1 cellular context compared by ENCODE assay signal in the genomic region with DNA sequence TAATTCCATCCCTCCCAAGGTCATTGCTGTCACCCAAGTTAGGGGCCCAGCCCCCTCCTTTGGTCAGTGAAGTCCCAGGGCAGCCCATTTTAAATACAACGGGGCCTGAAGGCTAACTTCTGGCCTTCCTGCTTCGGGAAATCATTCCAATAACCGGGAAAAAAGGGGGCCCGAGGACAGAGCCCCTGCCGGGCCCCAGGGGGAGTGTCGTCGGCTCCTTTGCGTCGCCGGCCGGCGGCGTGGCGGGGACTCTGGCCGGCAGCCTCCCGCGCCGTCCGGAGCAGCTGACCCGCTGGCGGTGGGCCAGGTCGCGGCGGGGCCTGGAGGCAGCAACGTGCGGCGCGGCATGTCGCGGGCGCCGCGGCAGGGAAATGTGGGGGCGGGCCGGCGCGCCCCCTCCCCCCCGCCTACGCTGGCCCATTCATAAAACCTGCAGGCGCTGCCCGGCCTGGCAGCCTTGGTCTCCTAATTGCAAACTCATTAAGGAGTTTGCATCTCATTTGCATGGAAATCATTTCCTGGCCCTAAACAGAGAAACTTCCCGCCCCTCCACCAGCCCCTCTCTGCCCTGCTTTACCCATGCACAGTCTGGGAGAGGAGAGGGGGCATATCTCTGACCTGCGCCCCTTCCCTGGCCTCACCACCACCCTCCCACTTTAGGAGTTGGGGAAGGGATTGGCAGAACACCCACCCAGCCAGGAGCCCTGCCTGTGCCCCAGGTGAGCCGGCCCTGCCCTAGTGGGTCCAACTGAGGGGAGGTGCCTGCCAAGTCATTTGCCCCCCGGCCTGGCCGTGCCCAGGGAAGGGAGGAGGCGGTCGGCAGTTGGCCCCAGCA.
TF ChIP-seq lines count a peak whose summit lies in the region.

No MANE protein-coding gene starts in this region.

TF ChIP-seq in K562, 482 proteins besides CTCF, POLR2A, EP300 and RAD21 (continued from another document and continues in another):
- TF ChIP-seq, protein P1, sequence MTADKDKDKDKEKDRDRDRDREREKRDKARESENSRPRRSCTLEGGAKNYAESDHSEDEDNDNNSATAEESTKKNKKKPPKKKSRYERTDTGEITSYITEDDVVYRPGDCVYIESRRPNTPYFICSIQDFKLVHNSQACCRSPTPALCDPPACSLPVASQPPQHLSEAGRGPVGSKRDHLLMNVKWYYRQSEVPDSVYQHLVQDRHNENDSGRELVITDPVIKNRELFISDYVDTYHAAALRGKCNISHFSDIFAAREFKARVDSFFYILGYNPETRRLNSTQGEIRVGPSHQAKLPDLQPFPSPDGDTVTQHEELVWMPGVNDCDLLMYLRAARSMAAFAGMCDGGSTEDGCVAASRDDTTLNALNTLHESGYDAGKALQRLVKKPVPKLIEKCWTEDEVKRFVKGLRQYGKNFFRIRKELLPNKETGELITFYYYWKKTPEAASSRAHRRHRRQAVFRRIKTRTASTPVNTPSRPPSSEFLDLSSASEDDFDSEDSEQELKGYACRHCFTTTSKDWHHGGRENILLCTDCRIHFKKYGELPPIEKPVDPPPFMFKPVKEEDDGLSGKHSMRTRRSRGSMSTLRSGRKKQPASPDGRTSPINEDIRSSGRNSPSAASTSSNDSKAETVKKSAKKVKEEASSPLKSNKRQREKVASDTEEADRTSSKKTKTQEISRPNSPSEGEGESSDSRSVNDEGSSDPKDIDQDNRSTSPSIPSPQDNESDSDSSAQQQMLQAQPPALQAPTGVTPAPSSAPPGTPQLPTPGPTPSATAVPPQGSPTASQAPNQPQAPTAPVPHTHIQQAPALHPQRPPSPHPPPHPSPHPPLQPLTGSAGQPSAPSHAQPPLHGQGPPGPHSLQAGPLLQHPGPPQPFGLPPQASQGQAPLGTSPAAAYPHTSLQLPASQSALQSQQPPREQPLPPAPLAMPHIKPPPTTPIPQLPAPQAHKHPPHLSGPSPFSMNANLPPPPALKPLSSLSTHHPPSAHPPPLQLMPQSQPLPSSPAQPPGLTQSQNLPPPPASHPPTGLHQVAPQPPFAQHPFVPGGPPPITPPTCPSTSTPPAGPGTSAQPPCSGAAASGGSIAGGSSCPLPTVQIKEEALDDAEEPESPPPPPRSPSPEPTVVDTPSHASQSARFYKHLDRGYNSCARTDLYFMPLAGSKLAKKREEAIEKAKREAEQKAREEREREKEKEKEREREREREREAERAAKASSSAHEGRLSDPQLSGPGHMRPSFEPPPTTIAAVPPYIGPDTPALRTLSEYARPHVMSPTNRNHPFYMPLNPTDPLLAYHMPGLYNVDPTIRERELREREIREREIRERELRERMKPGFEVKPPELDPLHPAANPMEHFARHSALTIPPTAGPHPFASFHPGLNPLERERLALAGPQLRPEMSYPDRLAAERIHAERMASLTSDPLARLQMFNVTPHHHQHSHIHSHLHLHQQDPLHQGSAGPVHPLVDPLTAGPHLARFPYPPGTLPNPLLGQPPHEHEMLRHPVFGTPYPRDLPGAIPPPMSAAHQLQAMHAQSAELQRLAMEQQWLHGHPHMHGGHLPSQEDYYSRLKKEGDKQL (CRISPR knock-in tag; IDR thresholded peaks at IDR 0.05; ENCODE audit: borderline replicate concordance), result no peak
- TF ChIP-seq, protein P2, sequence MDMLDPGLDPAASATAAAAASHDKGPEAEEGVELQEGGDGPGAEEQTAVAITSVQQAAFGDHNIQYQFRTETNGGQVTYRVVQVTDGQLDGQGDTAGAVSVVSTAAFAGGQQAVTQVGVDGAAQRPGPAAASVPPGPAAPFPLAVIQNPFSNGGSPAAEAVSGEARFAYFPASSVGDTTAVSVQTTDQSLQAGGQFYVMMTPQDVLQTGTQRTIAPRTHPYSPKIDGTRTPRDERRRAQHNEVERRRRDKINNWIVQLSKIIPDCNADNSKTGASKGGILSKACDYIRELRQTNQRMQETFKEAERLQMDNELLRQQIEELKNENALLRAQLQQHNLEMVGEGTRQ (CRISPR knock-in tag; IDR thresholded peaks at IDR 0.05), result no peak
- TF ChIP-seq FOXK2 (conservative IDR thresholded peaks at IDR 0.05 in 1 of 2, IDR thresholded peaks at IDR 0.05 in 1 of 2; ENCODE audit: low read depth in 2 of 2) (no peak), SMAD4 (CRISPR knock-in tag; conservative IDR thresholded peaks at IDR 0.05) (peak; percentile 98), SMARCC2 (IDR thresholded peaks at IDR 0.05; ENCODE audit: low read depth) (peak; percentile 49; the same call in 1 of the 2 replicates), JUND (IDR thresholded peaks at IDR 0.05; ENCODE audit: borderline replicate concordance, low read depth, low read length) (peak; percentile 57), JUND (tag; IDR thresholded peaks at IDR 0.05; ENCODE audit: borderline replicate concordance, low read depth, low read length) (peak; percentile 43; the same call in 1 of the 3 replicates), HDAC1 (IDR thresholded peaks at IDR 0.05) (0 out of 4 replicates have a peak, but pooled peaks of 1 of the 2 experiments have one; percentile 32), RNF2 (IDR thresholded peaks at IDR 0.05) (peak; percentile 72; the same call in 1 of the 2 replicates), NCOA4 (IDR thresholded peaks at IDR 0.05; ENCODE audit: partially characterized antibody) (no peak), NRF1 (conservative IDR thresholded peaks at IDR 0.05 in 1 of 2, IDR thresholded peaks at IDR 0.05 in 1 of 2) (peak; percentile 67 to 72; a peak in 2 of 4 replicates), HMGN3 (IDR thresholded peaks at IDR 0.05; ENCODE audit: borderline replicate concordance, extremely low read depth, insufficient read length, low read depth, low read length) (peak; percentile 99), ZNF77 (CRISPR knock-in tag; IDR thresholded peaks at IDR 0.05) (no peak), SRF (CRISPR knock-in tag; IDR thresholded peaks at IDR 0.05) (no peak)
- TF ChIP-seq, protein P3, sequence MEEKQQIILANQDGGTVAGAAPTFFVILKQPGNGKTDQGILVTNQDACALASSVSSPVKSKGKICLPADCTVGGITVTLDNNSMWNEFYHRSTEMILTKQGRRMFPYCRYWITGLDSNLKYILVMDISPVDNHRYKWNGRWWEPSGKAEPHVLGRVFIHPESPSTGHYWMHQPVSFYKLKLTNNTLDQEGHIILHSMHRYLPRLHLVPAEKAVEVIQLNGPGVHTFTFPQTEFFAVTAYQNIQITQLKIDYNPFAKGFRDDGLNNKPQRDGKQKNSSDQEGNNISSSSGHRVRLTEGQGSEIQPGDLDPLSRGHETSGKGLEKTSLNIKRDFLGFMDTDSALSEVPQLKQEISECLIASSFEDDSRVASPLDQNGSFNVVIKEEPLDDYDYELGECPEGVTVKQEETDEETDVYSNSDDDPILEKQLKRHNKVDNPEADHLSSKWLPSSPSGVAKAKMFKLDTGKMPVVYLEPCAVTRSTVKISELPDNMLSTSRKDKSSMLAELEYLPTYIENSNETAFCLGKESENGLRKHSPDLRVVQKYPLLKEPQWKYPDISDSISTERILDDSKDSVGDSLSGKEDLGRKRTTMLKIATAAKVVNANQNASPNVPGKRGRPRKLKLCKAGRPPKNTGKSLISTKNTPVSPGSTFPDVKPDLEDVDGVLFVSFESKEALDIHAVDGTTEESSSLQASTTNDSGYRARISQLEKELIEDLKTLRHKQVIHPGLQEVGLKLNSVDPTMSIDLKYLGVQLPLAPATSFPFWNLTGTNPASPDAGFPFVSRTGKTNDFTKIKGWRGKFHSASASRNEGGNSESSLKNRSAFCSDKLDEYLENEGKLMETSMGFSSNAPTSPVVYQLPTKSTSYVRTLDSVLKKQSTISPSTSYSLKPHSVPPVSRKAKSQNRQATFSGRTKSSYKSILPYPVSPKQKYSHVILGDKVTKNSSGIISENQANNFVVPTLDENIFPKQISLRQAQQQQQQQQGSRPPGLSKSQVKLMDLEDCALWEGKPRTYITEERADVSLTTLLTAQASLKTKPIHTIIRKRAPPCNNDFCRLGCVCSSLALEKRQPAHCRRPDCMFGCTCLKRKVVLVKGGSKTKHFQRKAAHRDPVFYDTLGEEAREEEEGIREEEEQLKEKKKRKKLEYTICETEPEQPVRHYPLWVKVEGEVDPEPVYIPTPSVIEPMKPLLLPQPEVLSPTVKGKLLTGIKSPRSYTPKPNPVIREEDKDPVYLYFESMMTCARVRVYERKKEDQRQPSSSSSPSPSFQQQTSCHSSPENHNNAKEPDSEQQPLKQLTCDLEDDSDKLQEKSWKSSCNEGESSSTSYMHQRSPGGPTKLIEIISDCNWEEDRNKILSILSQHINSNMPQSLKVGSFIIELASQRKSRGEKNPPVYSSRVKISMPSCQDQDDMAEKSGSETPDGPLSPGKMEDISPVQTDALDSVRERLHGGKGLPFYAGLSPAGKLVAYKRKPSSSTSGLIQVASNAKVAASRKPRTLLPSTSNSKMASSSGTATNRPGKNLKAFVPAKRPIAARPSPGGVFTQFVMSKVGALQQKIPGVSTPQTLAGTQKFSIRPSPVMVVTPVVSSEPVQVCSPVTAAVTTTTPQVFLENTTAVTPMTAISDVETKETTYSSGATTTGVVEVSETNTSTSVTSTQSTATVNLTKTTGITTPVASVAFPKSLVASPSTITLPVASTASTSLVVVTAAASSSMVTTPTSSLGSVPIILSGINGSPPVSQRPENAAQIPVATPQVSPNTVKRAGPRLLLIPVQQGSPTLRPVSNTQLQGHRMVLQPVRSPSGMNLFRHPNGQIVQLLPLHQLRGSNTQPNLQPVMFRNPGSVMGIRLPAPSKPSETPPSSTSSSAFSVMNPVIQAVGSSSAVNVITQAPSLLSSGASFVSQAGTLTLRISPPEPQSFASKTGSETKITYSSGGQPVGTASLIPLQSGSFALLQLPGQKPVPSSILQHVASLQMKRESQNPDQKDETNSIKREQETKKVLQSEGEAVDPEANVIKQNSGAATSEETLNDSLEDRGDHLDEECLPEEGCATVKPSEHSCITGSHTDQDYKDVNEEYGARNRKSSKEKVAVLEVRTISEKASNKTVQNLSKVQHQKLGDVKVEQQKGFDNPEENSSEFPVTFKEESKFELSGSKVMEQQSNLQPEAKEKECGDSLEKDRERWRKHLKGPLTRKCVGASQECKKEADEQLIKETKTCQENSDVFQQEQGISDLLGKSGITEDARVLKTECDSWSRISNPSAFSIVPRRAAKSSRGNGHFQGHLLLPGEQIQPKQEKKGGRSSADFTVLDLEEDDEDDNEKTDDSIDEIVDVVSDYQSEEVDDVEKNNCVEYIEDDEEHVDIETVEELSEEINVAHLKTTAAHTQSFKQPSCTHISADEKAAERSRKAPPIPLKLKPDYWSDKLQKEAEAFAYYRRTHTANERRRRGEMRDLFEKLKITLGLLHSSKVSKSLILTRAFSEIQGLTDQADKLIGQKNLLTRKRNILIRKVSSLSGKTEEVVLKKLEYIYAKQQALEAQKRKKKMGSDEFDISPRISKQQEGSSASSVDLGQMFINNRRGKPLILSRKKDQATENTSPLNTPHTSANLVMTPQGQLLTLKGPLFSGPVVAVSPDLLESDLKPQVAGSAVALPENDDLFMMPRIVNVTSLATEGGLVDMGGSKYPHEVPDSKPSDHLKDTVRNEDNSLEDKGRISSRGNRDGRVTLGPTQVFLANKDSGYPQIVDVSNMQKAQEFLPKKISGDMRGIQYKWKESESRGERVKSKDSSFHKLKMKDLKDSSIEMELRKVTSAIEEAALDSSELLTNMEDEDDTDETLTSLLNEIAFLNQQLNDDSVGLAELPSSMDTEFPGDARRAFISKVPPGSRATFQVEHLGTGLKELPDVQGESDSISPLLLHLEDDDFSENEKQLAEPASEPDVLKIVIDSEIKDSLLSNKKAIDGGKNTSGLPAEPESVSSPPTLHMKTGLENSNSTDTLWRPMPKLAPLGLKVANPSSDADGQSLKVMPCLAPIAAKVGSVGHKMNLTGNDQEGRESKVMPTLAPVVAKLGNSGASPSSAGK (IDR thresholded peaks at IDR 0.05), result peak; percentile 90
- TF ChIP-seq, protein P4, sequence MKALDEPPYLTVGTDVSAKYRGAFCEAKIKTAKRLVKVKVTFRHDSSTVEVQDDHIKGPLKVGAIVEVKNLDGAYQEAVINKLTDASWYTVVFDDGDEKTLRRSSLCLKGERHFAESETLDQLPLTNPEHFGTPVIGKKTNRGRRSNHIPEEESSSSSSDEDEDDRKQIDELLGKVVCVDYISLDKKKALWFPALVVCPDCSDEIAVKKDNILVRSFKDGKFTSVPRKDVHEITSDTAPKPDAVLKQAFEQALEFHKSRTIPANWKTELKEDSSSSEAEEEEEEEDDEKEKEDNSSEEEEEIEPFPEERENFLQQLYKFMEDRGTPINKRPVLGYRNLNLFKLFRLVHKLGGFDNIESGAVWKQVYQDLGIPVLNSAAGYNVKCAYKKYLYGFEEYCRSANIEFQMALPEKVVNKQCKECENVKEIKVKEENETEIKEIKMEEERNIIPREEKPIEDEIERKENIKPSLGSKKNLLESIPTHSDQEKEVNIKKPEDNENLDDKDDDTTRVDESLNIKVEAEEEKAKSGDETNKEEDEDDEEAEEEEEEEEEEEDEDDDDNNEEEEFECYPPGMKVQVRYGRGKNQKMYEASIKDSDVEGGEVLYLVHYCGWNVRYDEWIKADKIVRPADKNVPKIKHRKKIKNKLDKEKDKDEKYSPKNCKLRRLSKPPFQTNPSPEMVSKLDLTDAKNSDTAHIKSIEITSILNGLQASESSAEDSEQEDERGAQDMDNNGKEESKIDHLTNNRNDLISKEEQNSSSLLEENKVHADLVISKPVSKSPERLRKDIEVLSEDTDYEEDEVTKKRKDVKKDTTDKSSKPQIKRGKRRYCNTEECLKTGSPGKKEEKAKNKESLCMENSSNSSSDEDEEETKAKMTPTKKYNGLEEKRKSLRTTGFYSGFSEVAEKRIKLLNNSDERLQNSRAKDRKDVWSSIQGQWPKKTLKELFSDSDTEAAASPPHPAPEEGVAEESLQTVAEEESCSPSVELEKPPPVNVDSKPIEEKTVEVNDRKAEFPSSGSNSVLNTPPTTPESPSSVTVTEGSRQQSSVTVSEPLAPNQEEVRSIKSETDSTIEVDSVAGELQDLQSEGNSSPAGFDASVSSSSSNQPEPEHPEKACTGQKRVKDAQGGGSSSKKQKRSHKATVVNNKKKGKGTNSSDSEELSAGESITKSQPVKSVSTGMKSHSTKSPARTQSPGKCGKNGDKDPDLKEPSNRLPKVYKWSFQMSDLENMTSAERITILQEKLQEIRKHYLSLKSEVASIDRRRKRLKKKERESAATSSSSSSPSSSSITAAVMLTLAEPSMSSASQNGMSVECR (CRISPR knock-in tag; IDR thresholded peaks at IDR 0.05), result peak; percentile 61; the same call in 1 of the 2 replicates
